Comparison of ENCODE assay signal across 9 cellular contexts in the genomic region with DNA sequence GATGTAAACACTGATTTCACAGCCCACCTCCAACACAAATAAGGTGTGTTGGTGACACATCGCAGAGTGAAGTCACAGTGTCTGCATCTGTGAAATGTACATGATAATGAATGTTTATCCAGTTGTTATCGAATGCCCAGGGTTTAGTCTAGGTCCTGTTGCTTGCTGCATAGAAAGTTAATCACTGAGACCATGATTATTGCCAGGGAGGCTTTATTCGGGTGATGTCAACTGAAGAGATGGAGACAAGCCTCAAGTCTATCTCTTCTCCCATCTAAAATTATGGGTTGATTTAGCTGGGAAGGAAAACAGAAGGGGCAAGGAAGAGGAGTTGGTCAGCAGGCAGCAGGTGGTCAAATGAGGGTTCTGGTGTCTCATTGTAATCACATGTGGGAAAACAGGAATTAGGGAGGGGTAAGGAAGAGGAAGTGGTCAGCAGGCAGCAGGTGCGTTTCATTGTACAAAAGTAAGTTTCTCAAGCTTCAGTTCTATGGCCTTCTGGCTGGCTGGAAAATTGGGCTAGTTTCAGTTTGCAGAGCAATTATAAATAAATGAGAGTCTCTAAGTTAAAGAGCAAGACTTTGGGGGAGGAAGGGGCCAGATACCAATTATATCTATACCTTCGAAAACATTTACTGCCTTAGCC.
A peak's percentile ranks its signal among the peaks of the same experiment; 100 is the strongest.
DNase-seq lines count a peak whose midpoint lies in the region; ATAC-seq and TF ChIP-seq lines count a peak whose summit lies in the region.
"Had no signal": no experiment of that assay in that cellular context is flagged by ENCODE, and none has a peak within 500 bp of the region (broad histone marks: within the 10 kb centered on the region; RNA-seq: fewer than 3 reads in every experiment).

No MANE protein-coding gene starts in this region.

- H3K27me3 Mint-ChIP-seq in immature natural killer cell (ENCODE audit: low read depth in 3 of 3), result peaks cover 0 to 2% (median 1%) of the 10 kb centered on the region in 3 donors

- H3K27ac Mint-ChIP-seq in immature natural killer cell, result no peak overlapping the region

- no peak for TF ChIP-seq CTCF in GM20000 (IDR thresholded peaks at IDR 0.05; ENCODE audit: extremely low read depth, missing control alignments)

- peak; percentile 32 for DNase-seq in Jurkat, Clone E6-1 (ENCODE audit: low read depth, low spot score)
- DNase-seq in dermis blood vessel endothelial cell (peak; percentile 2), caudate nucleus (lab: John Stamatoyannopoulos, UW) (no peak), GM20000 (ENCODE audit: low spot score) (no peak), globus pallidus (ENCODE audit: low spot score) (no peak), immature natural killer cell (no peak)
- DNase-seq: NCI-H2171 had no signal

- no peaks in the 10 kb centered on the region for H3K36me3 Mint-ChIP-seq in immature natural killer cell

- peaks cover 10 to 17% of the 10 kb centered on the region in 2 donors for H3K4me1 Mint-ChIP-seq in immature natural killer cell

- no peak overlapping the region for H3K27ac ChIP-seq in caudate nucleus (ENCODE audit: low read depth, low read length)

- ATAC-seq in GM18907 (IDR thresholded peaks at IDR 0.05; ENCODE audit: unreplicated experiment) (peak; percentile 74), HG02571 (IDR thresholded peaks at IDR 0.05; ENCODE audit: unreplicated experiment) (peak; percentile 59)

- no peak overlapping the region for H3K4me3 ChIP-seq in Jurkat, Clone E6-1 (ENCODE audit: low read length)

- H3K9me3 Mint-ChIP-seq in immature natural killer cell, result peaks cover 0 to 8% (median 6%) of the 10 kb centered on the region in 6 donors

- H3K4me3 Mint-ChIP-seq in immature natural killer cell, result no peak overlapping the region

Comparison
In these comparisons a context has a peak if more than half of its experiments do, and no peak if none do; other contexts are left out.
1. DNase-seq: peak in Jurkat, Clone E6-1 (single experiment) and dermis blood vessel endothelial cell (single experiment); none in caudate nucleus (0 of 61), GM20000 (single experiment), globus pallidus (single experiment) and immature natural killer cell (0 of 3).